Comparison of ENCODE assay signal across 21 cellular contexts in the genomic region with DNA sequence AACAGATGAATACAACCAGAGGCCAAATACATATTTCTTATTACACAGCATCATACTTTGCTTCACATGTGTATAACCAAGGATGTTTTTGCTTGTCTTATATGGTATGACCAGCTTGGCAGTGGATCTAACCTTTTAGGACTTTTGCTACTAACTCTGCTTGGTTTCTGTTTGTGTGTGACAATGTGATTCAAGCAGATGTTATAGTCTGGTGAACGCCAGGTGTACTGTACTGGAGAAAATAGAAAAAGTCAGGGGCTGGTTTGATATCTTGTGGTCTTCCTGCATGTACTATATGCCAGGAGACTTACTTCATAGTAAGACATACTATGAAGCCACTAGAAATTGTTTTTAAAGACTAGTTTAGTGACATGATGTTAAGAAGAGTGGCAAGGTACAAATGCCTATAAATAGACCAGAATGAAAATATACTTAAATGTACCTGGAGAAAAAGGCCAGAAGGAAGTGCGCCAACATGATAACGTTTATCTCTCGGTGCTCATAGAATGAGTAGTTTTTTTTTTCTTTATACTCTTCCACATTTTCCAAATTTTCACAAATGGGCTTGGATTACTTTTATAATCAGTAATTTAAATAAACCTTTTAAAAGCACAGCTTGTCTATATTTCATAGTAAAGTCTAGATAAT.
A peak's percentile ranks its signal among the peaks of the same experiment; 100 is the strongest.
DNase-seq lines count a peak whose midpoint lies in the region; ATAC-seq and TF ChIP-seq lines count a peak whose summit lies in the region.
"Had no signal": no experiment of that assay in that cellular context is flagged by ENCODE, and none has a peak within 500 bp of the region (broad histone marks: within the 10 kb centered on the region; RNA-seq: fewer than 3 reads in every experiment).

No MANE protein-coding gene starts in this region.

- CTCF ChIA-PET in A673 (lab: Charles Lee): no interaction called here

- H3K4me3 Mint-ChIP-seq in activated CD4-positive, alpha-beta T cell treated with anti-CD3 and anti-CD28 coated beads, Interleukin-2, amount 10 ng/mL, durations not matched to agents 24 days and 14 days: no peak overlapping the region
- no peak overlapping the region for H3K4me3 Mint-ChIP-seq in activated naive CD8-positive, alpha-beta T cell treated with anti-CD3 and anti-CD28 coated beads for 36 hours
- no peak overlapping the region for H3K4me3 Mint-ChIP-seq in nephron
- H3K4me3 Mint-ChIP-seq: activated T-cell treated with anti-CD3 and anti-CD28 coated beads, Interleukin-2, amount 50 U/mL, for 4 hours; CD14-positive monocyte had no signal

- intact Hi-C loops in activated CD4-positive, alpha-beta T cell treated with anti-CD3 and anti-CD28 coated beads, Interleukin-2, amount 10 ng/mL, durations not matched to agents 24 days and 14 days (cut with micrococcal nuclease): no loop called here
- intact Hi-C loops in A673 (cut with micrococcal nuclease; ENCODE audit: unreplicated experiment): no loop called here

- H3K27me3 Mint-ChIP-seq in activated CD4-positive, alpha-beta T cell treated with anti-CD3 and anti-CD28 coated beads, Interleukin-2, amount 10 ng/mL, durations not matched to agents 24 days and 14 days: no peaks in the 10 kb centered on the region
- H3K27me3 Mint-ChIP-seq in activated naive CD8-positive, alpha-beta T cell treated with anti-CD3 and anti-CD28 coated beads for 36 hours: no peaks in the 10 kb centered on the region
- peaks cover 5% of the 10 kb centered on the region for H3K27me3 Mint-ChIP-seq in nephron (ENCODE audit: low read depth)

- peaks cover 11% of the 10 kb centered on the region for H3K36me3 Mint-ChIP-seq in activated CD4-positive, alpha-beta T cell treated with anti-CD3 and anti-CD28 coated beads, Interleukin-2, amount 10 ng/mL, durations not matched to agents 24 days and 14 days (ENCODE audit: low read depth)
- peaks cover 23% of the 10 kb centered on the region for H3K36me3 Mint-ChIP-seq in activated naive CD8-positive, alpha-beta T cell treated with anti-CD3 and anti-CD28 coated beads for 36 hours
- no peaks in the 10 kb centered on the region for H3K36me3 Mint-ChIP-seq in nephron (ENCODE audit: low read depth)

- TF ChIP-seq POLR2A in GM18505 (IDR thresholded peaks at IDR 0.05; ENCODE audit: borderline replicate concordance, extremely low read depth, insufficient read depth, insufficient read length): no peak

- no peaks in the 10 kb centered on the region for H3K9me3 ChIP-seq in A673 (ENCODE audit: low read depth, low read length, poor library complexity, severe bottlenecking)
- H3K9me3 ChIP-seq: upper lobe of left lung had no signal

- BruUV-seq in A673 (replicated peaks; lab: Mats Ljungman, UMichigan): no TSS peak

- H3K4me1 ChIP-seq in A673 (ENCODE audit: insufficient read depth, low read length, poor library complexity, severe bottlenecking): no peaks in the 10 kb centered on the region
- H3K4me1 ChIP-seq: upper lobe of left lung had no signal

- no peak overlapping the region for H3K27ac ChIP-seq in A673 (ENCODE audit: low read depth, low read length, poor library complexity, severe bottlenecking)
- H3K27ac ChIP-seq: KMS-11, upper lobe of left lung had no signal

- H3K27me3 ChIP-seq in A673 (replicated peaks; ENCODE audit: insufficient read depth, low read depth, low read length, poor library complexity): no peaks in the 10 kb centered on the region
- H3K27me3 ChIP-seq: upper lobe of left lung had no signal

- no peak overlapping the region for H3K4me3 ChIP-seq in A673 (ENCODE audit: low read depth, low read length, poor library complexity, severe bottlenecking)
- H3K4me3 ChIP-seq: upper lobe of left lung had no signal

- peak overlapping the region; percentile 38 for H3K27ac Mint-ChIP-seq in activated CD4-positive, alpha-beta T cell treated with anti-CD3 and anti-CD28 coated beads, Interleukin-2, amount 10 ng/mL, durations not matched to agents 24 days and 14 days
- peak overlapping the region; percentile 2 for H3K27ac Mint-ChIP-seq in activated naive CD8-positive, alpha-beta T cell treated with anti-CD3 and anti-CD28 coated beads for 36 hours
- H3K27ac Mint-ChIP-seq in nephron: peak overlapping the region; percentile 34 to 61 (median 58)
- H3K27ac Mint-ChIP-seq: CD14-positive monocyte had no signal

- peaks cover 51% of the 10 kb centered on the region for H3K4me1 Mint-ChIP-seq in activated CD4-positive, alpha-beta T cell treated with anti-CD3 and anti-CD28 coated beads, Interleukin-2, amount 10 ng/mL, durations not matched to agents 24 days and 14 days
- peaks cover 59% of the 10 kb centered on the region for H3K4me1 Mint-ChIP-seq in activated naive CD8-positive, alpha-beta T cell treated with anti-CD3 and anti-CD28 coated beads for 36 hours
- peaks cover 17% of the 10 kb centered on the region for H3K4me1 Mint-ChIP-seq in nephron
- H3K4me1 Mint-ChIP-seq: CD14-positive monocyte had no signal

- POLR2A ChIA-PET in A673 (lab: Charles Lee; ENCODE audit: low non-redundant PET): no interaction called here

- peak; percentile 52 for ATAC-seq in HG03354 (IDR thresholded peaks at IDR 0.05; ENCODE audit: poor library complexity, severe bottlenecking, unreplicated experiment)
- no peak for ATAC-seq in esophagus mucosa
- no peak for ATAC-seq in GM18505 (IDR thresholded peaks at IDR 0.05; ENCODE audit: unreplicated experiment)
- ATAC-seq: sciatic nerve had no signal

- H3K9me3 Mint-ChIP-seq in activated CD4-positive, alpha-beta T cell treated with anti-CD3 and anti-CD28 coated beads, Interleukin-2, amount 10 ng/mL, durations not matched to agents 24 days and 14 days: no peaks in the 10 kb centered on the region
- peaks cover 5% of the 10 kb centered on the region for H3K9me3 Mint-ChIP-seq in activated naive CD8-positive, alpha-beta T cell treated with anti-CD3 and anti-CD28 coated beads for 36 hours
- H3K9me3 Mint-ChIP-seq in nephron: no peaks in the 10 kb centered on the region
- H3K9me3 Mint-ChIP-seq: activated T-cell treated with anti-CD3 and anti-CD28 coated beads, Interleukin-2, amount 50 U/mL, for 4 hours had no signal

- no peaks in the 10 kb centered on the region for H3K36me3 ChIP-seq in A673 (ENCODE audit: insufficient read depth, low read length, poor library complexity, severe bottlenecking)
- H3K36me3 ChIP-seq: upper lobe of left lung had no signal

- TF ChIP-seq CTCF in nephron (IDR thresholded peaks at IDR 0.05; ENCODE audit: unreplicated experiment in 3 of 3) (no peak), A673 (conservative IDR thresholded peaks at IDR 0.05; ENCODE audit: low read depth, low read length) (no peak)

- no peak for DNase-seq in activated CD4-positive, alpha-beta T cell treated with anti-CD3 and anti-CD28 coated beads, Interleukin-2, amount 10 ng/mL, durations not matched to agents 24 days and 14 days
- no peak for DNase-seq in activated CD4-positive, alpha-beta T cell treated with anti-CD3 and anti-CD28 coated beads, Interleukin-2, amount 50 U/mL, for 48 hours
- DNase-seq in activated naive CD8-positive, alpha-beta T cell treated with anti-CD3 and anti-CD28 coated beads for 36 hours: no peak
- no peak for DNase-seq in A673 (ENCODE audit: low spot score)
- DNase-seq: activated CD4-positive, alpha-beta T cell treated with anti-CD3 and anti-CD28 coated beads for 48 hours; activated T-cell treated with anti-CD3 and anti-CD28 coated beads, Interleukin-2, amount 50 U/mL, for 4 hours; caudate nucleus; effector CD4-positive, alpha-beta T cell; glutamatergic neuron; HCEC 1CT; NCI-H1092; NCI-H2081 treated with DMSO at 0.1 percent for 48 hours; stimulated activated naive CD4-positive, alpha-beta T cell treated with Interleukin-2 at 50 U/mL for 16 hours; upper lobe of left lung had no signal

Comparison
In these comparisons a context has a peak if more than half of its experiments do, and no peak if none do; other contexts are left out.
1. H3K27ac Mint-ChIP-seq: peak in every context shown above with its lines; median percentile 58 in nephron; 38 in activated CD4-positive, alpha-beta T cell treated with anti-CD3 and anti-CD28 coated beads, Interleukin-2, amount 10 ng/mL, durations not matched to agents 24 days and 14 days; 2 in activated naive CD8-positive, alpha-beta T cell treated with anti-CD3 and anti-CD28 coated beads for 36 hours.